10 cellular contexts compared by ENCODE assay signal in the genomic region with DNA sequence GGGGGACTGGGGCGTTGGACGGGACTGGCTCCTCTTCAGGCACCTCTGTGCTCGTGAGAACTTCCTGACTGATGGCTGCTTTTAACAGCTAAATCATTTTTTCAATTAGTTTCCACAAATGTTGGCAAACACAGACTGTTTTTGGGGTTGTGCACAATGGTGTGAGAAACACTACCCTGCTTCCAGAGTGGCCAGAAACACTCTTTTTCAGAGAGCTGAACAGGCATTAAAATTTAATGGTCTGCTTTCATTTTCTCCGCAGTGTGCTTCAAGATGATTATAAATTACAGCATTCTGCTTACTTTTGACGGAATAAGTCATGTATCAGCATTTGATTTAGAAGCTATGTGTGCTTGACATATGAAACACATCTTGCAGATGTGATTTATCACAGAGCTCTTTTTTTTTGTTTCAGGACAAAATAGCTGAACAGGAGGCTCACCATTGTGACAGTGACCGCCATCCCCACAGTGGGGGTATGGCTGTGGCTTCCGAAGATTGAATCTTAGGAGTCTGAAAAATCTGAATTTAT.
DNase-seq lines count a peak whose midpoint lies in the region; FAIRE-seq and TF ChIP-seq lines count a peak whose summit lies in the region.
"Had no signal": no experiment of that assay in that cellular context is flagged by ENCODE, and none has a peak within 500 bp of the region (broad histone marks: within the 10 kb centered on the region; RNA-seq: fewer than 3 reads in every experiment).

No MANE protein-coding gene starts in this region.

- no peaks in the 10 kb centered on the region for H3K79me2 ChIP-seq in PC-9 (ENCODE audit: low read depth)

- no TSS peak for BruUV-seq in PC-9 (replicated peaks; lab: Mats Ljungman, UMichigan)

- intact Hi-C loops in PC-9 (cut with micrococcal nuclease; ENCODE audit: unreplicated experiment): loop anchor here (5.0 kb wide), 1 partner anchor 314 kb away; no protein-coding TSS in a partner anchor

- H3K4me2 ChIP-seq in PC-9: no peak overlapping the region

- FAIRE-seq in GM12891 (lab: Jason Lieb, UNC): no peak

- H3K9me2 ChIP-seq in PC-9 (ENCODE audit: insufficient read depth): no peaks in the 10 kb centered on the region

- H2AFZ ChIP-seq in PC-9: no peak overlapping the region

- TF ChIP-seq CTCF in GM12864 (IDR thresholded peaks at IDR 0.05; ENCODE audit: low read depth, low read length, missing control alignments): no peak
- TF ChIP-seq CTCF in foreskin fibroblast (IDR thresholded peaks at IDR 0.05; ENCODE audit: low read depth, low read length): no peak
- no peak for TF ChIP-seq CTCF in PC-9 (conservative IDR thresholded peaks at IDR 0.05)

- POLR2A ChIA-PET in PC-9 (lab: Charles Lee; ENCODE audit: unreplicated experiment): no interaction called here

- H3K4me3 ChIP-seq in GM12864 (ENCODE audit: low read depth, low read length) (peak overlapping the region; percentile 45; the same call in 1 of the 2 replicates), SJCRH30 (peak overlapping the region; percentile 31; the same call in 1 of the 2 replicates), foreskin fibroblast (ENCODE audit: low read depth in 1 of 2, low read length in 2 of 2) (peak overlapping the region; percentile 33 to 50), rectal smooth muscle tissue (ENCODE audit: low read length) (peak overlapping the region; percentile 53), PC-9 (no peak overlapping the region)

- H3K27ac ChIP-seq in SJCRH30: no peak overlapping the region
- H3K27ac ChIP-seq in rectal smooth muscle tissue (ENCODE audit: low read depth, low read length): no peak overlapping the region
- H3K27ac ChIP-seq in PC-9: no peak overlapping the region
- H3K27ac ChIP-seq: gastrocnemius medialis had no signal

- no peak overlapping the region for H3K9ac ChIP-seq in rectal smooth muscle tissue (ENCODE audit: low read length)

- H3K9me3 ChIP-seq in SJCRH30 (replicated peaks): no peaks in the 10 kb centered on the region
- H3K9me3 ChIP-seq in PC-9 (ENCODE audit: insufficient read depth, low read depth): no peaks in the 10 kb centered on the region
- H3K9me3 ChIP-seq: gastrocnemius medialis had no signal

- no peaks in the 10 kb centered on the region for H3F3A ChIP-seq in PC-9 (ENCODE audit: insufficient read depth, low read depth)

- no peak for TF ChIP-seq POLR2A in GM12891 (IDR thresholded peaks at IDR 0.05; ENCODE audit: low read depth, low read length)

- H3K27me3 ChIP-seq in SJCRH30: no peaks in the 10 kb centered on the region
- H3K27me3 ChIP-seq in rectal smooth muscle tissue (ENCODE audit: control insufficient read depth, insufficient read depth, low read length): no peaks in the 10 kb centered on the region
- H3K27me3 ChIP-seq in PC-9 (ENCODE audit: insufficient read depth, low read depth): no peaks in the 10 kb centered on the region
- H3K27me3 ChIP-seq: gastrocnemius medialis had no signal

- no peaks in the 10 kb centered on the region for H4K20me1 ChIP-seq in PC-9 (ENCODE audit: insufficient read depth)

- no peaks in the 10 kb centered on the region for H3K36me3 ChIP-seq in SJCRH30
- H3K36me3 ChIP-seq in rectal smooth muscle tissue (ENCODE audit: control insufficient read depth, insufficient read depth, low read length): no peaks in the 10 kb centered on the region
- H3K36me3 ChIP-seq in PC-9 (ENCODE audit: low read depth): no peaks in the 10 kb centered on the region
- H3K36me3 ChIP-seq: gastrocnemius medialis had no signal

- H3K4me1 ChIP-seq in SJCRH30 (peaks cover 17% of the 10 kb centered on the region), rectal smooth muscle tissue (ENCODE audit: control insufficient read depth, insufficient read depth, low read length) (peaks cover 12% of the 10 kb centered on the region), PC-9 (replicated peaks; ENCODE audit: insufficient read depth) (no peaks in the 10 kb centered on the region)

- no peak for DNase-seq in GM12864 (ENCODE audit: low read depth)
- DNase-seq in SJCRH30: no peak
- DNase-seq in foreskin fibroblast: no peak
- no peak for DNase-seq in NK-92 treated with Interleukin-12 subunit alpha and Interleukin-12 subunit beta, amount 100 ng/mL, for 24 hours (lab: John Stamatoyannopoulos, UW)
- no peak for DNase-seq in hepatic stellate cell (ENCODE audit: low spot score)
- no peak for DNase-seq in PC-9
- DNase-seq in GM12891 (ENCODE audit: insufficient read length, low spot score): no peak
- DNase-seq: activated effector memory CD4-positive, alpha-beta T cell treated with anti-CD3 and anti-CD28 coated beads, Interleukin-2, amount 50 U/mL, for 16 hours; gastrocnemius medialis had no signal

- CTCF ChIA-PET in PC-9 (lab: Charles Lee): no interaction called here

TF ChIP-seq in GM12891, 5 proteins besides CTCF, POLR2A, EP300 and RAD21:
- TF ChIP-seq POLR2AphosphoS5 (IDR thresholded peaks at IDR 0.05; ENCODE audit: low read depth, low read length) (no peak), PAX5 (IDR thresholded peaks at IDR 0.05; ENCODE audit: insufficient read depth, low read length, severe bottlenecking) (no peak), TAF1 (IDR thresholded peaks at IDR 0.05; ENCODE audit: low read depth, low read length) (no peak), POU2F2 (IDR thresholded peaks at IDR 0.05; ENCODE audit: low read depth, low read length) (no peak), SPI1 (IDR thresholded peaks at IDR 0.05; ENCODE audit: low read depth, low read length) (no peak)
